In the genomic region with DNA sequence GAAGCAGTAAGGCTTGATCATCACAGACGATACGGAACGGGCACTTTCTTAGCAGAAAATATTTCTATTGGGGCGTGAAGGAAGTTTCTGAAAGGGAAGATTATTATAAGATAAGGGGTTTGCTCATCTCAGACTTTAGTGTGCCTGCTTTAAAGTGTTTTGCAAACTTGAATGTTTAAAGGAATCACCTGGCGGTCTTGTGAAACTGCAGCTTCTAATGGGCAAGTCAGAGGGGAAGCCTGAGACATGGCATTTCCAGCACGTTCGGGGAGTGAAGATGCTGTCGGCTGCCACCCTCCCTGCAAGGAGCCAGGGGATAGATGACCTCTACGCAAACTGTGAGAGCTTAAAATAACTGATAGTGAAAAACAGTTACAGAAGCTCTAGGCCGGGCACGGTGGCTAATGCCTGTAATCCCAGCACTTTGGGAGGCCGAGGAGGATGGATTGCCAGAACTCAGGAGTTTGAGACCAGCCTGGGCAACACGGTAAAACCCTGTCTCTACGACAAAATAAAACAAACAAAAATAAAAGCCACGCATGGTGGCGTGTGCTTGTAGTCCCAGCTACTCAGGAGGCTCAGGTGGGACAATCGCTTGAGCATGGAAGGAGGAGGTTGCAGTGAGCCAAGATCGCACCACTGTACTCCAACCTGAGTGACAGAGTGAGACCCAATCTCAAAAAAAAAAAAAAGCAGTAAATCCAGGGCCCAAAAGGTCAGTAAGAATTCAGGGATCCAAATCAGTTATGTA, we compare ENCODE assay signal across 9 cellular contexts. TPM values are rescaled to one million over a fixed set of nuclear protein-coding genes. Genes with fewer than 3 reads are reported as not detected.
A peak's percentile ranks its signal among the peaks of the same experiment; 100 is the strongest.
DNase-seq lines count a peak whose midpoint lies in the region; ATAC-seq and TF ChIP-seq lines count a peak whose summit lies in the region.
"Had no signal": no experiment of that assay in that cellular context is flagged by ENCODE, and none has a peak within 500 bp of the region (broad histone marks: within the 10 kb centered on the region; RNA-seq: fewer than 3 reads in every experiment).

No MANE protein-coding gene starts in this region.

- H3K36me3 Mint-ChIP-seq in activated CD8-positive, alpha-beta T cell treated with anti-CD3 and anti-CD28 coated beads for 36 hours (ENCODE audit: low read depth): no peaks in the 10 kb centered on the region

- peak overlapping the region; percentile 81 for H3K4me3 Mint-ChIP-seq in activated CD8-positive, alpha-beta T cell treated with anti-CD3 and anti-CD28 coated beads for 36 hours

- WGBS in SK-N-SH (ENCODE audit: low lambda C conversion rate): 73% methylated on average over 18 of the region's 18 CpGs
- WGBS in spleen, 5 donors: 40 to 49% (median 44%) methylated on average over 18 of the region's 18 CpGs

- H2AFZ ChIP-seq in SK-N-SH (ENCODE audit: low read depth): peak overlapping the region; percentile 94

- H3K27ac Mint-ChIP-seq in activated CD8-positive, alpha-beta T cell treated with anti-CD3 and anti-CD28 coated beads for 36 hours: peak overlapping the region; percentile 55

- H3K9me2 ChIP-seq in SK-N-SH: no peaks in the 10 kb centered on the region

- peak overlapping the region; percentile 87 for H3K4me2 ChIP-seq in SK-N-SH

- CTCF ChIA-PET in SK-N-SH (lab: Yijun Ruan, JAX): interaction anchor here (1.2 to 1.3 kb wide), 2 partner anchors 9 to 15 kb away, joined by 3 to 5 read pairs; no protein-coding TSS in a partner anchor
- CTCF ChIA-PET in activated CD8-positive, alpha-beta T cell treated with anti-CD3 and anti-CD28 coated beads for 36 hours (lab: Charles Lee): no interaction called here

- no peak for TF ChIP-seq EP300 in SK-N-SH (IDR thresholded peaks at IDR 0.05; ENCODE audit: borderline replicate concordance in 1 of 2, low read depth in 1 of 2, low read length in 1 of 2)

- no peaks in the 10 kb centered on the region for H3K9me3 Mint-ChIP-seq in activated CD8-positive, alpha-beta T cell treated with anti-CD3 and anti-CD28 coated beads for 36 hours

- no peak for TF ChIP-seq POLR2A in spleen (IDR thresholded peaks at IDR 0.05)

- intact Hi-C loops in activated CD8-positive, alpha-beta T cell treated with anti-CD3 and anti-CD28 coated beads for 36 hours (cut with micrococcal nuclease): no loop called here
- intact Hi-C loops in spleen (cut with DNase I; ENCODE audit: low total_unique reads): no loop called here

- ATAC-seq in SK-N-SH treated with all-trans-retinoic acid at 6 μM for 48 hours: no peak
- no peak for ATAC-seq in activated CD8-positive, alpha-beta T cell treated with anti-CD3 and anti-CD28 coated beads for 36 hours
- no peak for ATAC-seq in GM18520 (IDR thresholded peaks at IDR 0.05; ENCODE audit: unreplicated experiment)
- ATAC-seq in GM18870 (IDR thresholded peaks at IDR 0.05; ENCODE audit: unreplicated experiment): no peak

- no peaks in the 10 kb centered on the region for H3K27me3 ChIP-seq in SK-N-SH (ENCODE audit: insufficient read depth)
- no peaks in the 10 kb centered on the region for H3K27me3 ChIP-seq in spleen (replicated peaks in 1 of 7)

- DNase-seq in SK-N-SH: no peak
- DNase-seq in activated CD8-positive, alpha-beta T cell treated with anti-CD3 and anti-CD28 coated beads for 36 hours: no peak
- peak; percentile 17 for DNase-seq in hepatic stellate cell (ENCODE audit: low spot score)
- no peak for DNase-seq in spleen
- DNase-seq in LoVo (ENCODE audit: low spot score): no peak
- DNase-seq: DND-41 had no signal

- TF ChIP-seq CTCF in SK-N-SH (IDR thresholded peaks at IDR 0.05): no peak
- TF ChIP-seq CTCF in activated CD8-positive, alpha-beta T cell treated with anti-CD3 and anti-CD28 coated beads for 36 hours (IDR thresholded peaks at IDR 0.05): no peak
- TF ChIP-seq CTCF in spleen (IDR thresholded peaks at IDR 0.05 in 8 of 11, conservative IDR thresholded peaks at IDR 0.05 in 3 of 11): no peak

- peaks cover 5% of the 10 kb centered on the region for H3K27me3 Mint-ChIP-seq in activated CD8-positive, alpha-beta T cell treated with anti-CD3 and anti-CD28 coated beads for 36 hours

- H3K36me3 ChIP-seq in SK-N-SH (replicated peaks in 1 of 2; ENCODE audit: control insufficient read depth in 1 of 2, insufficient read depth in 2 of 2, low read length in 1 of 2): no peaks in the 10 kb centered on the region
- no peaks in the 10 kb centered on the region for H3K36me3 ChIP-seq in spleen

- peak overlapping the region; percentile 54 to 62 for H3K4me3 ChIP-seq in SK-N-SH (ENCODE audit: low read depth in 2 of 2, low read length in 1 of 2)
- peak overlapping the region; percentile 16 to 93 (median 54) for H3K4me3 ChIP-seq in spleen

- no peaks in the 10 kb centered on the region for H3K9me3 ChIP-seq in SK-N-SH
- no peaks in the 10 kb centered on the region for H3K9me3 ChIP-seq in spleen

- peaks cover 0 to 28% of the 10 kb centered on the region in 2 experiments; a peak in 2 of 4 replicates for H3K4me1 ChIP-seq in SK-N-SH (ENCODE audit: control insufficient read depth in 1 of 2, insufficient read depth in 2 of 2, low read depth in 1 of 2, low read length in 1 of 2)
- peaks cover 26 to 52% (median 40%) of the 10 kb centered on the region in 6 donors for H3K4me1 ChIP-seq in spleen

- peaks cover 20% of the 10 kb centered on the region for H3K4me1 Mint-ChIP-seq in activated CD8-positive, alpha-beta T cell treated with anti-CD3 and anti-CD28 coated beads for 36 hours (ENCODE audit: low read depth)

- POLR2A ChIA-PET in SK-N-SH (lab: Yijun Ruan, JAX): interaction anchor here (1.1 kb wide), 1 partner anchor 73 kb away, joined by 3 read pairs; no protein-coding TSS in a partner anchor
- POLR2A ChIA-PET in activated CD8-positive, alpha-beta T cell treated with anti-CD3 and anti-CD28 coated beads for 36 hours (lab: Charles Lee): interaction anchor here (0.6 kb wide), 1 partner anchor 56 kb away, joined by 3 read pairs; no protein-coding TSS in a partner anchor

- H3F3A ChIP-seq in SK-N-SH (replicated peaks; ENCODE audit: insufficient read depth): peaks cover 4% of the 10 kb centered on the region

- H3K9ac ChIP-seq in SK-N-SH: peak overlapping the region; percentile 35; the same call in 1 of the 2 replicates

- no peaks in the 10 kb centered on the region for H3K79me2 ChIP-seq in SK-N-SH (ENCODE audit: insufficient read depth)

- no peaks in the 10 kb centered on the region for H4K20me1 ChIP-seq in SK-N-SH (ENCODE audit: insufficient read depth)

- H3K27ac ChIP-seq in SK-N-SH (ENCODE audit: low read depth in 2 of 2, low read length in 1 of 2): peak overlapping the region; percentile 8 to 62; a peak in 3 of 4 replicates
- peak overlapping the region in 5 of 8 donors; percentile 49 to 86 (median 71) for H3K27ac ChIP-seq in spleen

- no peak for TF ChIP-seq RAD21 in SK-N-SH (IDR thresholded peaks at IDR 0.05; ENCODE audit: low read length)

TF ChIP-seq in SK-N-SH, 30 proteins besides CTCF, POLR2A, EP300 and RAD21:
- TF ChIP-seq MXI1 (IDR thresholded peaks at IDR 0.05; ENCODE audit: low read depth, low read length) (0 out of 2 replicates have a peak, but pooled peaks have one; percentile 6), CHD2 (IDR thresholded peaks at IDR 0.05; ENCODE audit: low read length, partially characterized antibody) (no peak), ELF1 (IDR thresholded peaks at IDR 0.05) (no peak), MEF2A (IDR thresholded peaks at IDR 0.05; ENCODE audit: borderline replicate concordance, low read depth) (no peak), YY1 (IDR thresholded peaks at IDR 0.05; ENCODE audit: low read depth) (no peak)
- TF ChIP-seq, protein P1, sequence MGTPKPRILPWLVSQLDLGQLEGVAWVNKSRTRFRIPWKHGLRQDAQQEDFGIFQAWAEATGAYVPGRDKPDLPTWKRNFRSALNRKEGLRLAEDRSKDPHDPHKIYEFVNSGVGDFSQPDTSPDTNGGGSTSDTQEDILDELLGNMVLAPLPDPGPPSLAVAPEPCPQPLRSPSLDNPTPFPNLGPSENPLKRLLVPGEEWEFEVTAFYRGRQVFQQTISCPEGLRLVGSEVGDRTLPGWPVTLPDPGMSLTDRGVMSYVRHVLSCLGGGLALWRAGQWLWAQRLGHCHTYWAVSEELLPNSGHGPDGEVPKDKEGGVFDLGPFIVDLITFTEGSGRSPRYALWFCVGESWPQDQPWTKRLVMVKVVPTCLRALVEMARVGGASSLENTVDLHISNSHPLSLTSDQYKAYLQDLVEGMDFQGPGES (IDR thresholded peaks at IDR 0.05; ENCODE audit: low read depth, low read length): no peak

TF ChIP-seq in SK-N-SH treated with all-trans-retinoic acid at 6 μM for 48 hours, 23 proteins besides CTCF, POLR2A, EP300 and RAD21:
- no peak for TF ChIP-seq ZFP30 (CRISPR knock-in tag; IDR thresholded peaks at IDR 0.05)
- no peak for TF ChIP-seq ZFP3 (CRISPR knock-in tag; IDR thresholded peaks at IDR 0.05)

RNA-seq across cellular contexts. Expression of a gene that starts 2.3 kb away (rescaled TPM):
- polyA plus RNA-seq in SK-N-SH (2012; rRNA removed) (3.3 and 3.7 TPM in 2 replicates), spleen (1 to 10 TPM; 3.0 to 4.9 (median 3.7) TPM)
- polyA plus RNA-seq in SK-N-SH (2012; cell fraction: cytosol; rRNA removed): 3.7 and 5.2 TPM in 2 replicates
- 4.7 and 7.7 TPM in 2 replicates for polyA plus RNA-seq in SK-N-SH (2012; cell fraction: nucleus; rRNA removed)
- total RNA-seq in activated CD8-positive, alpha-beta T cell treated with anti-CD3 and anti-CD28 coated beads for 36 hours: 1 to 10 TPM; 3.5 to 4.2 TPM
- total RNA-seq in spleen: 10 to 100 TPM; 14.6 to 30.1 (median 22.1) TPM
